In the genomic region with DNA sequence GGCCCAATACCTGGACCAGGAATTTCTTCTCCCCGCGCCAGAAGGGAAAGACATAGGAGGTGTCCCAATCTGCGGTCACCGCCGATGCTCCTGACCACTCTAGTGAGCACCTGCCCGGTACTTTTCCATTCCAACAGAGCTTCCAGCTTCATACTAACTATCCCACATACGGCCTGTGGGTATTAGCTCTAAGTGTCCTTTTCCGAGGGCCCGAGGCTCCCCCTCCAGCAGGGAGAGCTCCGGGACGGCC, we compare ENCODE assay signal across 22 cellular contexts. TPM values are rescaled to one million over a fixed set of nuclear protein-coding genes. Genes with fewer than 3 reads are reported as not detected.
"Had no signal": no experiment of that assay in that cellular context is flagged by ENCODE, and none has a peak within 500 bp of the region (broad histone marks: within the 10 kb centered on the region; RNA-seq: fewer than 3 reads in every experiment).

No MANE protein-coding gene starts in this region.

- H3K36me3 ChIP-seq: ascending aorta, left lung, prostate gland, right lobe of liver, thoracic aorta had no signal

- H3K9me3 ChIP-seq: ascending aorta, left lung, prostate gland, right lobe of liver, thoracic aorta had no signal

- FAIRE-seq: bronchial epithelial cell, keratinocyte had no signal

- H3K27ac ChIP-seq: ascending aorta, hepatocyte, left lung, prostate gland, right lobe of liver, thoracic aorta had no signal

- H3K27ac Mint-ChIP-seq: dendritic cell treated with granulocyte-macrophage colony-stimulating factor and Interleukin-4, amounts not matched to agents 40 ng/mL and 50 ng/mL, for 4 days; effector memory CD8-positive, alpha-beta T cell; naive B cell; T-helper 2 cell treated with Interferon-gamma antibody and Interleukin-4, amounts not matched to agents 5 μg/mL and 100 μg/mL, for 36 hours had no signal

- DNase-seq: activated CD4-positive, alpha-beta T cell treated with anti-CD3 and anti-CD28 coated beads, Interleukin-2, amount 50 U/mL, for 1 hour; activated CD4-positive, CD25-positive, alpha-beta regulatory T cell; activated gamma-delta T cell; activated T-cell treated with anti-CD3 and anti-CD28 coated beads, Interleukin-2, amount 50 U/mL, for 24 hours; effector memory CD8-positive, alpha-beta T cell; erythroblast; mammary epithelial cell; naive B cell; occipital lobe; right lobe of liver; SW 1271 had no signal

- ATAC-seq: effector memory CD8-positive, alpha-beta T cell; left lung; right lobe of liver had no signal

- H3K4me2 ChIP-seq: hepatocyte had no signal

- H2AFZ ChIP-seq: hepatocyte had no signal

- H3K9me3 Mint-ChIP-seq: activated T-cell treated with anti-CD3 and anti-CD28 coated beads, Interleukin-2, amount 50 U/mL, for 24 hours; dendritic cell treated with granulocyte-macrophage colony-stimulating factor and Interleukin-4, amounts not matched to agents 40 ng/mL and 50 ng/mL, for 4 days; effector memory CD8-positive, alpha-beta T cell; T-helper 2 cell treated with Interferon-gamma antibody and Interleukin-4, amounts not matched to agents 5 μg/mL and 100 μg/mL, for 36 hours had no signal

- H3K79me2 ChIP-seq: hepatocyte had no signal

- H3K4me3 Mint-ChIP-seq: activated T-cell treated with anti-CD3 and anti-CD28 coated beads, Interleukin-2, amount 50 U/mL, for 24 hours; dendritic cell treated with granulocyte-macrophage colony-stimulating factor and Interleukin-4, amounts not matched to agents 40 ng/mL and 50 ng/mL, for 4 days; effector memory CD8-positive, alpha-beta T cell; T-helper 2 cell treated with Interferon-gamma antibody and Interleukin-4, amounts not matched to agents 5 μg/mL and 100 μg/mL, for 36 hours had no signal

- H3K4me3 ChIP-seq: ascending aorta, hepatocyte, left lung, prostate gland, right lobe of liver, thoracic aorta had no signal

RNA-seq across cellular contexts. Expression of a gene that starts 2.6 kb away (rescaled TPM):
- total RNA-seq: ascending aorta, cerebellum, left lung, mononuclear cell, occipital lobe, right lobe of liver, thoracic aorta had no signal
- polyA plus RNA-seq: mammary epithelial cell had no signal
